1 cellular context compared by ENCODE assay signal in the genomic region with DNA sequence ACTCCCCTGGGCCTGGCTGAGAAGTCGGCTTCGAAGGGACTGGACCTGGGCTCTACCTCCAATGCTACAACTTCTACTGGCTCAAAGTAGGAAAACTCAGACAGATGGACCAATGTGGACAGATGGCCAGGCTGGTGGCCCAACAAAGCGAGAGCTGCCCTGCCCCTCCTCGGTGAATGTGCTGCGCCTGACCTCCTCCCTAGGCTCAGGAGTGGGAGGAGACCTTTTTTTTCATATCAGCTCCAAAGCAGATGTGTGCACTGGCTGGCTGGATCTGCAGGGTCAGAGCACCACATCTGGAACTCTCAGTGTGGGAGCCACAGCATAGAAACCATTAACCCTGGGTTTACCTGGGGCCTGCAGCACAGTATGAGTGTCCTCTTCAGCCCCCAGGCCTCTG.
TF ChIP-seq lines count a peak whose summit lies in the region.

No MANE protein-coding gene starts in this region.

TF ChIP-seq in K562, 482 proteins besides CTCF, POLR2A, EP300 and RAD21 (continued from another document and continues in another):
- TF ChIP-seq, protein P1, sequence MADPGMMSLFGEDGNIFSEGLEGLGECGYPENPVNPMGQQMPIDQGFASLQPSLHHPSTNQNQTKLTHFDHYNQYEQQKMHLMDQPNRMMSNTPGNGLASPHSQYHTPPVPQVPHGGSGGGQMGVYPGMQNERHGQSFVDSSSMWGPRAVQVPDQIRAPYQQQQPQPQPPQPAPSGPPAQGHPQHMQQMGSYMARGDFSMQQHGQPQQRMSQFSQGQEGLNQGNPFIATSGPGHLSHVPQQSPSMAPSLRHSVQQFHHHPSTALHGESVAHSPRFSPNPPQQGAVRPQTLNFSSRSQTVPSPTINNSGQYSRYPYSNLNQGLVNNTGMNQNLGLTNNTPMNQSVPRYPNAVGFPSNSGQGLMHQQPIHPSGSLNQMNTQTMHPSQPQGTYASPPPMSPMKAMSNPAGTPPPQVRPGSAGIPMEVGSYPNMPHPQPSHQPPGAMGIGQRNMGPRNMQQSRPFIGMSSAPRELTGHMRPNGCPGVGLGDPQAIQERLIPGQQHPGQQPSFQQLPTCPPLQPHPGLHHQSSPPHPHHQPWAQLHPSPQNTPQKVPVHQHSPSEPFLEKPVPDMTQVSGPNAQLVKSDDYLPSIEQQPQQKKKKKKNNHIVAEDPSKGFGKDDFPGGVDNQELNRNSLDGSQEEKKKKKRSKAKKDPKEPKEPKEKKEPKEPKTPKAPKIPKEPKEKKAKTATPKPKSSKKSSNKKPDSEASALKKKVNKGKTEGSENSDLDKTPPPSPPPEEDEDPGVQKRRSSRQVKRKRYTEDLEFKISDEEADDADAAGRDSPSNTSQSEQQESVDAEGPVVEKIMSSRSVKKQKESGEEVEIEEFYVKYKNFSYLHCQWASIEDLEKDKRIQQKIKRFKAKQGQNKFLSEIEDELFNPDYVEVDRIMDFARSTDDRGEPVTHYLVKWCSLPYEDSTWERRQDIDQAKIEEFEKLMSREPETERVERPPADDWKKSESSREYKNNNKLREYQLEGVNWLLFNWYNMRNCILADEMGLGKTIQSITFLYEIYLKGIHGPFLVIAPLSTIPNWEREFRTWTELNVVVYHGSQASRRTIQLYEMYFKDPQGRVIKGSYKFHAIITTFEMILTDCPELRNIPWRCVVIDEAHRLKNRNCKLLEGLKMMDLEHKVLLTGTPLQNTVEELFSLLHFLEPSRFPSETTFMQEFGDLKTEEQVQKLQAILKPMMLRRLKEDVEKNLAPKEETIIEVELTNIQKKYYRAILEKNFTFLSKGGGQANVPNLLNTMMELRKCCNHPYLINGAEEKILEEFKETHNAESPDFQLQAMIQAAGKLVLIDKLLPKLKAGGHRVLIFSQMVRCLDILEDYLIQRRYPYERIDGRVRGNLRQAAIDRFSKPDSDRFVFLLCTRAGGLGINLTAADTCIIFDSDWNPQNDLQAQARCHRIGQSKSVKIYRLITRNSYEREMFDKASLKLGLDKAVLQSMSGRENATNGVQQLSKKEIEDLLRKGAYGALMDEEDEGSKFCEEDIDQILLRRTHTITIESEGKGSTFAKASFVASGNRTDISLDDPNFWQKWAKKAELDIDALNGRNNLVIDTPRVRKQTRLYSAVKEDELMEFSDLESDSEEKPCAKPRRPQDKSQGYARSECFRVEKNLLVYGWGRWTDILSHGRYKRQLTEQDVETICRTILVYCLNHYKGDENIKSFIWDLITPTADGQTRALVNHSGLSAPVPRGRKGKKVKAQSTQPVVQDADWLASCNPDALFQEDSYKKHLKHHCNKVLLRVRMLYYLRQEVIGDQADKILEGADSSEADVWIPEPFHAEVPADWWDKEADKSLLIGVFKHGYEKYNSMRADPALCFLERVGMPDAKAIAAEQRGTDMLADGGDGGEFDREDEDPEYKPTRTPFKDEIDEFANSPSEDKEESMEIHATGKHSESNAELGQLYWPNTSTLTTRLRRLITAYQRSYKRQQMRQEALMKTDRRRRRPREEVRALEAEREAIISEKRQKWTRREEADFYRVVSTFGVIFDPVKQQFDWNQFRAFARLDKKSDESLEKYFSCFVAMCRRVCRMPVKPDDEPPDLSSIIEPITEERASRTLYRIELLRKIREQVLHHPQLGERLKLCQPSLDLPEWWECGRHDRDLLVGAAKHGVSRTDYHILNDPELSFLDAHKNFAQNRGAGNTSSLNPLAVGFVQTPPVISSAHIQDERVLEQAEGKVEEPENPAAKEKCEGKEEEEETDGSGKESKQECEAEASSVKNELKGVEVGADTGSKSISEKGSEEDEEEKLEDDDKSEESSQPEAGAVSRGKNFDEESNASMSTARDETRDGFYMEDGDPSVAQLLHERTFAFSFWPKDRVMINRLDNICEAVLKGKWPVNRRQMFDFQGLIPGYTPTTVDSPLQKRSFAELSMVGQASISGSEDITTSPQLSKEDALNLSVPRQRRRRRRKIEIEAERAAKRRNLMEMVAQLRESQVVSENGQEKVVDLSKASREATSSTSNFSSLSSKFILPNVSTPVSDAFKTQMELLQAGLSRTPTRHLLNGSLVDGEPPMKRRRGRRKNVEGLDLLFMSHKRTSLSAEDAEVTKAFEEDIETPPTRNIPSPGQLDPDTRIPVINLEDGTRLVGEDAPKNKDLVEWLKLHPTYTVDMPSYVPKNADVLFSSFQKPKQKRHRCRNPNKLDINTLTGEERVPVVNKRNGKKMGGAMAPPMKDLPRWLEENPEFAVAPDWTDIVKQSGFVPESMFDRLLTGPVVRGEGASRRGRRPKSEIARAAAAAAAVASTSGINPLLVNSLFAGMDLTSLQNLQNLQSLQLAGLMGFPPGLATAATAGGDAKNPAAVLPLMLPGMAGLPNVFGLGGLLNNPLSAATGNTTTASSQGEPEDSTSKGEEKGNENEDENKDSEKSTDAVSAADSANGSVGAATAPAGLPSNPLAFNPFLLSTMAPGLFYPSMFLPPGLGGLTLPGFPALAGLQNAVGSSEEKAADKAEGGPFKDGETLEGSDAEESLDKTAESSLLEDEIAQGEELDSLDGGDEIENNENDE (IDR thresholded peaks at IDR 0.05; ENCODE audit: low read depth, low read length) = no peak
- TF ChIP-seq TAL1 (IDR thresholded peaks at IDR 0.05) = peak; percentile 82
- TF ChIP-seq TEAD4 (IDR thresholded peaks at IDR 0.05; ENCODE audit: low read length) = peak; percentile 87
- no peak for TF ChIP-seq TEAD4 (CRISPR knock-in tag; IDR thresholded peaks at IDR 0.05; ENCODE audit: borderline replicate concordance)
- TF ChIP-seq KAT2B (IDR thresholded peaks at IDR 0.05; ENCODE audit: low read depth, low read length) = no peak
- TF ChIP-seq, protein P2, sequence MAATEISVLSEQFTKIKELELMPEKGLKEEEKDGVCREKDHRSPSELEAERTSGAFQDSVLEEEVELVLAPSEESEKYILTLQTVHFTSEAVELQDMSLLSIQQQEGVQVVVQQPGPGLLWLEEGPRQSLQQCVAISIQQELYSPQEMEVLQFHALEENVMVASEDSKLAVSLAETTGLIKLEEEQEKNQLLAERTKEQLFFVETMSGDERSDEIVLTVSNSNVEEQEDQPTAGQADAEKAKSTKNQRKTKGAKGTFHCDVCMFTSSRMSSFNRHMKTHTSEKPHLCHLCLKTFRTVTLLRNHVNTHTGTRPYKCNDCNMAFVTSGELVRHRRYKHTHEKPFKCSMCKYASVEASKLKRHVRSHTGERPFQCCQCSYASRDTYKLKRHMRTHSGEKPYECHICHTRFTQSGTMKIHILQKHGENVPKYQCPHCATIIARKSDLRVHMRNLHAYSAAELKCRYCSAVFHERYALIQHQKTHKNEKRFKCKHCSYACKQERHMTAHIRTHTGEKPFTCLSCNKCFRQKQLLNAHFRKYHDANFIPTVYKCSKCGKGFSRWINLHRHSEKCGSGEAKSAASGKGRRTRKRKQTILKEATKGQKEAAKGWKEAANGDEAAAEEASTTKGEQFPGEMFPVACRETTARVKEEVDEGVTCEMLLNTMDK (IDR thresholded peaks at IDR 0.05; ENCODE audit: borderline replicate concordance, insufficient read depth, low read depth, low read length, poor library complexity, severe bottlenecking) = no peak
- TF ChIP-seq, protein P3, sequence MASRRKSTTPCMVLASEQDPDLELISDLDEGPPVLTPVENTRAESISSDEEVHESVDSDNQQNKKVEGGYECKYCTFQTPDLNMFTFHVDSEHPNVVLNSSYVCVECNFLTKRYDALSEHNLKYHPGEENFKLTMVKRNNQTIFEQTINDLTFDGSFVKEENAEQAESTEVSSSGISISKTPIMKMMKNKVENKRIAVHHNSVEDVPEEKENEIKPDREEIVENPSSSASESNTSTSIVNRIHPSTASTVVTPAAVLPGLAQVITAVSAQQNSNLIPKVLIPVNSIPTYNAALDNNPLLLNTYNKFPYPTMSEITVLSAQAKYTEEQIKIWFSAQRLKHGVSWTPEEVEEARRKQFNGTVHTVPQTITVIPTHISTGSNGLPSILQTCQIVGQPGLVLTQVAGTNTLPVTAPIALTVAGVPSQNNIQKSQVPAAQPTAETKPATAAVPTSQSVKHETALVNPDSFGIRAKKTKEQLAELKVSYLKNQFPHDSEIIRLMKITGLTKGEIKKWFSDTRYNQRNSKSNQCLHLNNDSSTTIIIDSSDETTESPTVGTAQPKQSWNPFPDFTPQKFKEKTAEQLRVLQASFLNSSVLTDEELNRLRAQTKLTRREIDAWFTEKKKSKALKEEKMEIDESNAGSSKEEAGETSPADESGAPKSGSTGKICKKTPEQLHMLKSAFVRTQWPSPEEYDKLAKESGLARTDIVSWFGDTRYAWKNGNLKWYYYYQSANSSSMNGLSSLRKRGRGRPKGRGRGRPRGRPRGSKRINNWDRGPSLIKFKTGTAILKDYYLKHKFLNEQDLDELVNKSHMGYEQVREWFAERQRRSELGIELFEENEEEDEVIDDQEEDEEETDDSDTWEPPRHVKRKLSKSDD (conservative IDR thresholded peaks at IDR 0.05; ENCODE audit: low read length) = no peak
- no peak for TF ChIP-seq XRCC3 (IDR thresholded peaks at IDR 0.05)
- no peak for TF ChIP-seq SMARCB1 (IDR thresholded peaks at IDR 0.05; ENCODE audit: insufficient read length, low read depth)
- no peak for TF ChIP-seq LARP7 (IDR thresholded peaks at IDR 0.05)
- no peak for TF ChIP-seq ZNF57 (CRISPR knock-in tag; IDR thresholded peaks at IDR 0.05)
- TF ChIP-seq, protein P4, sequence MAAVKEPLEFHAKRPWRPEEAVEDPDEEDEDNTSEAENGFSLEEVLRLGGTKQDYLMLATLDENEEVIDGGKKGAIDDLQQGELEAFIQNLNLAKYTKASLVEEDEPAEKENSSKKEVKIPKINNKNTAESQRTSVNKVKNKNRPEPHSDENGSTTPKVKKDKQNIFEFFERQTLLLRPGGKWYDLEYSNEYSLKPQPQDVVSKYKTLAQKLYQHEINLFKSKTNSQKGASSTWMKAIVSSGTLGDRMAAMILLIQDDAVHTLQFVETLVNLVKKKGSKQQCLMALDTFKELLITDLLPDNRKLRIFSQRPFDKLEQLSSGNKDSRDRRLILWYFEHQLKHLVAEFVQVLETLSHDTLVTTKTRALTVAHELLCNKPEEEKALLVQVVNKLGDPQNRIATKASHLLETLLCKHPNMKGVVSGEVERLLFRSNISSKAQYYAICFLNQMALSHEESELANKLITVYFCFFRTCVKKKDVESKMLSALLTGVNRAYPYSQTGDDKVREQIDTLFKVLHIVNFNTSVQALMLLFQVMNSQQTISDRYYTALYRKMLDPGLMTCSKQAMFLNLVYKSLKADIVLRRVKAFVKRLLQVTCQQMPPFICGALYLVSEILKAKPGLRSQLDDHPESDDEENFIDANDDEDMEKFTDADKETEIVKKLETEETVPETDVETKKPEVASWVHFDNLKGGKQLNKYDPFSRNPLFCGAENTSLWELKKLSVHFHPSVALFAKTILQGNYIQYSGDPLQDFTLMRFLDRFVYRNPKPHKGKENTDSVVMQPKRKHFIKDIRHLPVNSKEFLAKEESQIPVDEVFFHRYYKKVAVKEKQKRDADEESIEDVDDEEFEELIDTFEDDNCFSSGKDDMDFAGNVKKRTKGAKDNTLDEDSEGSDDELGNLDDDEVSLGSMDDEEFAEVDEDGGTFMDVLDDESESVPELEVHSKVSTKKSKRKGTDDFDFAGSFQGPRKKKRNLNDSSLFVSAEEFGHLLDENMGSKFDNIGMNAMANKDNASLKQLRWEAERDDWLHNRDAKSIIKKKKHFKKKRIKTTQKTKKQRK (IDR thresholded peaks at IDR 0.05; ENCODE audit: borderline replicate concordance, low read depth, low read length) = no peak
- TF ChIP-seq NCOR1 (IDR thresholded peaks at IDR 0.05) = peak; percentile 83
- no peak for TF ChIP-seq ZC3H11A (IDR thresholded peaks at IDR 0.05; ENCODE audit: low read depth, low read length)
- TF ChIP-seq SMARCA5 (IDR thresholded peaks at IDR 0.05) = no peak
- no peak for TF ChIP-seq RFX7 (CRISPR knock-in tag; IDR thresholded peaks at IDR 0.05)
- no peak for TF ChIP-seq TAF15 (IDR thresholded peaks at IDR 0.05; ENCODE audit: low read depth, low read length)
- no peak for TF ChIP-seq KLF6 (CRISPR knock-in tag; IDR thresholded peaks at IDR 0.05; ENCODE audit: borderline replicate concordance)
- no peak for TF ChIP-seq MED1 (CRISPR knock-in tag; IDR thresholded peaks at IDR 0.05; ENCODE audit: borderline replicate concordance)
- no peak for TF ChIP-seq KDM5B (IDR thresholded peaks at IDR 0.05; ENCODE audit: insufficient replicate concordance, low read depth, low read length)
- TF ChIP-seq, protein P5, sequence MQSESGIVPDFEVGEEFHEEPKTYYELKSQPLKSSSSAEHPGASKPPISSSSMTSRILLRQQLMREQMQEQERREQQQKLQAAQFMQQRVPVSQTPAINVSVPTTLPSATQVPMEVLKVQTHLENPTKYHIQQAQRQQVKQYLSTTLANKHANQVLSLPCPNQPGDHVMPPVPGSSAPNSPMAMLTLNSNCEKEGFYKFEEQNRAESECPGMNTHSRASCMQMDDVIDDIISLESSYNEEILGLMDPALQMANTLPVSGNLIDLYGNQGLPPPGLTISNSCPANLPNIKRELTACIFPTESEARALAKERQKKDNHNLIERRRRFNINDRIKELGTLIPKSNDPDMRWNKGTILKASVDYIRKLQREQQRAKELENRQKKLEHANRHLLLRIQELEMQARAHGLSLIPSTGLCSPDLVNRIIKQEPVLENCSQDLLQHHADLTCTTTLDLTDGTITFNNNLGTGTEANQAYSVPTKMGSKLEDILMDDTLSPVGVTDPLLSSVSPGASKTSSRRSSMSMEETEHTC (IDR thresholded peaks at IDR 0.05) = no peak
- peak; percentile 63; the same call in 1 of the 2 replicates for TF ChIP-seq STAT5A (IDR thresholded peaks at IDR 0.05; ENCODE audit: borderline replicate concordance, low read length)
- TF ChIP-seq HDAC2 (IDR thresholded peaks at IDR 0.05) = 0 out of 2 replicates have a peak, but pooled peaks have one; percentile 14
- TF ChIP-seq, protein P6, sequence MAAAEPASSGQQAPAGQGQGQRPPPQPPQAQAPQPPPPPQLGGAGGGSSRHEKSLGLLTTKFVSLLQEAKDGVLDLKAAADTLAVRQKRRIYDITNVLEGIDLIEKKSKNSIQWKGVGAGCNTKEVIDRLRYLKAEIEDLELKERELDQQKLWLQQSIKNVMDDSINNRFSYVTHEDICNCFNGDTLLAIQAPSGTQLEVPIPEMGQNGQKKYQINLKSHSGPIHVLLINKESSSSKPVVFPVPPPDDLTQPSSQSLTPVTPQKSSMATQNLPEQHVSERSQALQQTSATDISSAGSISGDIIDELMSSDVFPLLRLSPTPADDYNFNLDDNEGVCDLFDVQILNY (CRISPR knock-in tag; IDR thresholded peaks at IDR 0.05) = no peak
- no peak for TF ChIP-seq ZNF23 (CRISPR knock-in tag; IDR thresholded peaks at IDR 0.05)
- TF ChIP-seq PURB (CRISPR knock-in tag; IDR thresholded peaks at IDR 0.05; ENCODE audit: low read depth) = no peak
- TF ChIP-seq NELFE (IDR thresholded peaks at IDR 0.05; ENCODE audit: insufficient read depth, insufficient read length) = no peak
- TF ChIP-seq ZNF232 (CRISPR knock-in tag; IDR thresholded peaks at IDR 0.05) = no peak
- TF ChIP-seq ZNF444 (CRISPR knock-in tag; IDR thresholded peaks at IDR 0.05) = no peak
- 0 out of 4 replicates have a peak, but pooled peaks of 1 of the 2 experiments have one; percentile 65 for TF ChIP-seq TEAD1 (CRISPR knock-in tag; IDR thresholded peaks at IDR 0.05)
- TF ChIP-seq TBP (optimal IDR thresholded peaks at IDR 0.05; ENCODE audit: low read depth, low read length) = no peak
- no peak for TF ChIP-seq PPARD (CRISPR knock-in tag; IDR thresholded peaks at IDR 0.05)
- no peak for TF ChIP-seq STAG1 (CRISPR knock-in tag; IDR thresholded peaks at IDR 0.05; ENCODE audit: borderline replicate concordance)
- peak; percentile 35; the same call in 1 of the 2 replicates for TF ChIP-seq SMARCE1 (IDR thresholded peaks at IDR 0.05)
- 0 out of 2 replicates have a peak, but pooled peaks have one; percentile 8 for TF ChIP-seq GATAD2A (IDR thresholded peaks at IDR 0.05)
- peak; percentile 92 for TF ChIP-seq CBFA2T2 (conservative IDR thresholded peaks at IDR 0.05)
- TF ChIP-seq DACH1 (IDR thresholded peaks at IDR 0.05; ENCODE audit: partially characterized antibody) = no peak
- no peak for TF ChIP-seq DIDO1 (tag; IDR thresholded peaks at IDR 0.05; ENCODE audit: low read depth)
